Comparison of ENCODE assay signal across 18 cellular contexts in genomic region chr1:24776821-24777220, GRCh38.
"Had no signal": no experiment of that assay in that cellular context is flagged by ENCODE, and none has a peak within 500 bp of the region (broad histone marks: within the 10 kb centered on the region; RNA-seq: fewer than 3 reads in every experiment).

No MANE protein-coding gene starts in this region.

- DNase-seq: activated CD4-positive, alpha-beta T cell treated with anti-CD3 and anti-CD28 coated beads for 1 hour; activated CD4-positive, alpha-beta T cell treated with anti-CD3 and anti-CD28 coated beads, Interleukin-2, amount 50 U/mL, for 48 hours; activated CD8-positive, alpha-beta memory T cell treated with anti-CD3 and anti-CD28 coated beads, Interleukin-2, amount 10 ng/mL, durations not matched to agents 7 days and 5 days; activated effector memory CD4-positive, alpha-beta T cell treated with Interleukin-2 at 50 U/mL for 16 hours; activated T-cell treated with anti-CD3 and anti-CD28 coated beads, Interleukin-2, amount 50 U/mL, for 24 hours; amygdala; foreskin keratinocyte; heart left ventricle; islet precursor cell; left lung; right lobe of liver; upper lobe of left lung had no signal

- H3K27me3 ChIP-seq: foreskin keratinocyte, heart left ventricle, left lung, neutrophil, right lobe of liver, upper lobe of left lung had no signal

- H3K27ac ChIP-seq: foreskin keratinocyte, left lung, neutrophil, right lobe of liver had no signal

- H3K9me3 ChIP-seq: heart left ventricle, left lung, neutrophil, right lobe of liver, upper lobe of left lung had no signal

- H3K4me1 Mint-ChIP-seq: activated CD8-positive, alpha-beta memory T cell treated with anti-CD3 and anti-CD28 coated beads, Interleukin-2, amount 10 ng/mL, durations not matched to agents 7 days and 5 days had no signal

- H3K36me3 Mint-ChIP-seq: activated CD8-positive, alpha-beta memory T cell treated with anti-CD3 and anti-CD28 coated beads, Interleukin-2, amount 10 ng/mL, durations not matched to agents 7 days and 5 days; activated naive CD4-positive, alpha-beta T cell treated with anti-CD3 and anti-CD28 coated beads, Interleukin-2, amount 50 U/mL, for 72 hours had no signal

- H3K27ac Mint-ChIP-seq: activated CD8-positive, alpha-beta memory T cell treated with anti-CD3 and anti-CD28 coated beads, Interleukin-2, amount 10 ng/mL, durations not matched to agents 7 days and 5 days; activated naive CD4-positive, alpha-beta T cell treated with anti-CD3 and anti-CD28 coated beads, Interleukin-2, amount 50 U/mL, for 72 hours; activated T-cell treated with anti-CD3 and anti-CD28 coated beads, Interleukin-2, amount 50 U/mL, for 24 hours; progenitor cell of endocrine pancreas; stimulated activated memory B cell treated with anti-CD40 and anti-IgM and Interleukin-4, amounts not matched to agents 10 μg/mL and 1 μg/mL and 100 μg/mL, for 72 hours; T-helper 2 cell treated with Interferon-gamma antibody and Interleukin-4, amounts not matched to agents 5 μg/mL and 100 μg/mL, for 36 hours had no signal

- H3K36me3 ChIP-seq: neutrophil, right lobe of liver, upper lobe of left lung had no signal

- H3K27me3 Mint-ChIP-seq: activated T-cell treated with anti-CD3 and anti-CD28 coated beads, Interleukin-2, amount 50 U/mL, for 24 hours; progenitor cell of endocrine pancreas; stimulated activated memory B cell treated with anti-CD40 and anti-IgM and Interleukin-4, amounts not matched to agents 10 μg/mL and 1 μg/mL and 100 μg/mL, for 72 hours had no signal

- H3K4me3 ChIP-seq: heart left ventricle, left lung, right lobe of liver, upper lobe of left lung had no signal

- H3K9me3 Mint-ChIP-seq: activated naive CD4-positive, alpha-beta T cell treated with anti-CD3 and anti-CD28 coated beads, Interleukin-2, amount 50 U/mL, for 72 hours; activated T-cell treated with anti-CD3 and anti-CD28 coated beads, Interleukin-2, amount 50 U/mL, for 24 hours; stimulated activated memory B cell treated with anti-CD40 and anti-IgM and Interleukin-4, amounts not matched to agents 10 μg/mL and 1 μg/mL and 100 μg/mL, for 72 hours; T-helper 2 cell treated with Interferon-gamma antibody and Interleukin-4, amounts not matched to agents 5 μg/mL and 100 μg/mL, for 36 hours had no signal

- ATAC-seq: activated CD8-positive, alpha-beta memory T cell treated with anti-CD3 and anti-CD28 coated beads, Interleukin-2, amount 10 ng/mL, durations not matched to agents 7 days and 5 days; activated naive CD4-positive, alpha-beta T cell treated with anti-CD3 and anti-CD28 coated beads, Interleukin-2, amount 50 U/mL, for 72 hours; foreskin keratinocyte; left lung; right lobe of liver; SK-N-SH treated with all-trans-retinoic acid at 6 μM for 48 hours; stimulated activated memory B cell treated with anti-CD40 and anti-IgM and Interleukin-4, amounts not matched to agents 10 μg/mL and 1 μg/mL and 100 μg/mL, for 72 hours had no signal

- H3K4me1 ChIP-seq: foreskin keratinocyte had no signal

- H3K4me3 Mint-ChIP-seq: activated CD8-positive, alpha-beta memory T cell treated with anti-CD3 and anti-CD28 coated beads, Interleukin-2, amount 10 ng/mL, durations not matched to agents 7 days and 5 days; activated T-cell treated with anti-CD3 and anti-CD28 coated beads, Interleukin-2, amount 50 U/mL, for 24 hours; stimulated activated memory B cell treated with anti-CD40 and anti-IgM and Interleukin-4, amounts not matched to agents 10 μg/mL and 1 μg/mL and 100 μg/mL, for 72 hours; T-helper 2 cell treated with Interferon-gamma antibody and Interleukin-4, amounts not matched to agents 5 μg/mL and 100 μg/mL, for 36 hours had no signal
